ENCODE assay signal across 1 cellular context in the genomic region with DNA sequence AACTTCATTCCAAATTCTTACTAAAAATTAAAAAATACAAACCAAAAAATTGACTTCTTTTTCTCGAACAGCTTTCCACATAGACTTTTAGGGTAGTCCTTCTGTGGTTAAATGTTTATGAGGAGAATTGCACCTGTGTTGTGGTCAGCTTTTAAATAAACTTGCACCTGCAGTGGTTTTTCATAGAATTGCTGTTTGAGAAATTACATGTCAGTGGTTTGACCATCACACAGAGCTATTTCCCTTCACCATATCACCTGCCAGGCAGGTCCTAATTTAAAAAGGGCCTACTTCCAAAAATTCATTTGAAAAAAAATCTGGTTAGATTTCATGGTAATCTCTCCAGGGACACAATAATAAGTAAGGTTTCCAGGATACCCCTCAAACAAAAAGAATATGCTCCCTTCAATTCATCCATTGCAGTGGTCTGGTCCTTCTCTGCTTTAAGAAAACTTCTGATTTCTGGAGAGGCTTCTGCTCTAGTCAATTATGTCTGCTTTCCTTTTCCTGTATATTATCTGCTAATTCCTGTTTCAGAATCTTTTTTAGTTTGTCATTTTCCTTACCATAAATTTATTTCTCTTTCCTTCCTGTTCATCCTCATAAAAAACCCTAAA.
TF ChIP-seq lines count a peak whose summit lies in the region.

No MANE protein-coding gene starts in this region.

TF ChIP-seq in SK-N-SH, 30 proteins besides CTCF, POLR2A, EP300 and RAD21 (continued from another document):
- TF ChIP-seq, protein P1, sequence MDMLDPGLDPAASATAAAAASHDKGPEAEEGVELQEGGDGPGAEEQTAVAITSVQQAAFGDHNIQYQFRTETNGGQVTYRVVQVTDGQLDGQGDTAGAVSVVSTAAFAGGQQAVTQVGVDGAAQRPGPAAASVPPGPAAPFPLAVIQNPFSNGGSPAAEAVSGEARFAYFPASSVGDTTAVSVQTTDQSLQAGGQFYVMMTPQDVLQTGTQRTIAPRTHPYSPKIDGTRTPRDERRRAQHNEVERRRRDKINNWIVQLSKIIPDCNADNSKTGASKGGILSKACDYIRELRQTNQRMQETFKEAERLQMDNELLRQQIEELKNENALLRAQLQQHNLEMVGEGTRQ (IDR thresholded peaks at IDR 0.05; ENCODE audit: borderline replicate concordance, low read depth, low read length): no peak
